ENCODE assay signal across 13 cellular contexts in the genomic region with DNA sequence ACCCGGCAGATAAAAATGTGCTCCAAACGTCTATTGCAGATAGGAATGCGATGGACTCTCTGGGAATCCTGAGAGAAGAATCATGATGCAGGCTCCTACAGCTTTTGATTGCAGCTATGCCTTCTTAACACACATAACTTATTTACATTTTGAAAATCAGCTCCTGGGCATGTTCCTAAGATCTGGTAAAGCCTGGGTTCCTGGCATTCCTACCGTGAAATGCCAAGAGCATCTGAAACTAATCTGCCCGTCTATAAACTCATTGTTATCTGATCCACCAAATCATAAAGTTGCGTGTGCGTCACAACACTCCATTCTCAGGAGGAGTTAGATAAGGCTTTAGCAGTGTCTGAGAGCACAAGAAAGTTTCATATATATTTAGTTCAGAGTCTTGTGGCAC.
"Had no signal": no experiment of that assay in that cellular context is flagged by ENCODE, and none has a peak within 500 bp of the region (broad histone marks: within the 10 kb centered on the region; RNA-seq: fewer than 3 reads in every experiment).

No MANE protein-coding gene starts in this region.

- DNase-seq: activated B cell treated with CpG ODN at 0.5 μM for 24 hours; activated effector memory CD4-positive, alpha-beta T cell treated with anti-CD3 and anti-CD28 coated beads, Interleukin-2, amount 50 U/mL, for 16 hours; activated naive CD8-positive, alpha-beta T cell treated with anti-CD3 and anti-CD28 coated beads for 36 hours; activated T-cell treated with anti-CD3 and anti-CD28 coated beads, Interleukin-2, amount 50 U/mL, for 4 hours; esophagus squamous epithelium; kidney; left ventricle myocardium superior; mesendoderm; stimulated activated CD4-positive, alpha-beta T cell treated with anti-CD3 and anti-CD28 coated beads, Interleukin-15, amount 100 ng/mL, for 24 hours; stimulated activated CD4-positive, alpha-beta T cell treated with anti-CD3 and anti-CD28 coated beads, Interleukin-4, amount 100 ng/mL, for 24 hours; stimulated activated naive CD8-positive, alpha-beta T cell treated with anti-CD3 and anti-CD28 coated beads, Interleukin-15, amount 100 ng/mL, for 72 hours; testis had no signal

- H3K9me3 ChIP-seq: ascending aorta, esophagus squamous epithelium, testis had no signal

- H3K27me3 ChIP-seq: ascending aorta, esophagus squamous epithelium, testis had no signal

- H3K4me1 ChIP-seq: ascending aorta, esophagus squamous epithelium, testis had no signal

- H3K36me3 ChIP-seq: ascending aorta, esophagus squamous epithelium had no signal

- H3K27ac ChIP-seq: ascending aorta, esophagus squamous epithelium, testis had no signal

- H3K4me3 ChIP-seq: ascending aorta, esophagus squamous epithelium, testis had no signal

- ATAC-seq: activated T-cell treated with anti-CD3 and anti-CD28 coated beads, Interleukin-2, amount 50 U/mL, for 4 hours; left ventricle myocardium superior; stimulated activated naive CD8-positive, alpha-beta T cell treated with anti-CD3 and anti-CD28 coated beads, Interleukin-15, amount 100 ng/mL, for 72 hours had no signal
